27 cellular contexts compared by ENCODE assay signal in genomic region chr5:150244209-150244608, GRCh38. TPM values are rescaled to one million over a fixed set of nuclear protein-coding genes. Genes with fewer than 3 reads are reported as not detected.
"Had no signal": no experiment of that assay in that cellular context is flagged by ENCODE, and none has a peak within 500 bp of the region (broad histone marks: within the 10 kb centered on the region; RNA-seq: fewer than 3 reads in every experiment).

No MANE protein-coding gene starts in this region.

- H3K27ac ChIP-seq: lower lobe of right lung, pancreas, transverse colon, VCaP had no signal

- H3K4me3 ChIP-seq: lower lobe of right lung, pancreas, transverse colon had no signal

- H3K9me3 Mint-ChIP-seq: activated CD4-positive, alpha-beta T cell treated with anti-CD3 and anti-CD28 coated beads, Interleukin-2, amount 10 ng/mL, durations not matched to agents 7 days and 5 days; activated CD8-positive, alpha-beta T cell treated with anti-CD3 and anti-CD28 coated beads for 36 hours; activated naive CD4-positive, alpha-beta T cell treated with anti-CD3 and anti-CD28 coated beads, Interleukin-2, amount 10 ng/mL, durations not matched to agents 7 days and 5 days; brain; mesothelial cell of epicardium; stimulated activated naive B cell treated with anti-CD40 and anti-IgM and Interleukin-4, amounts not matched to agents 10 μg/mL and 1 μg/mL and 100 μg/mL, for 72 hours had no signal

- H3K4me3 Mint-ChIP-seq: activated CD4-positive, alpha-beta T cell treated with anti-CD3 and anti-CD28 coated beads, Interleukin-2, amount 10 ng/mL, durations not matched to agents 7 days and 5 days; activated CD8-positive, alpha-beta memory T cell treated with anti-CD3 and anti-CD28 coated beads, Interleukin-2, amount 10 ng/mL, durations not matched to agents 7 days and 5 days; activated CD8-positive, alpha-beta T cell treated with anti-CD3 and anti-CD28 coated beads for 36 hours; activated naive CD4-positive, alpha-beta T cell treated with anti-CD3 and anti-CD28 coated beads, Interleukin-2, amount 10 ng/mL, durations not matched to agents 7 days and 5 days; mesothelial cell of epicardium; naive thymus-derived CD8-positive, alpha-beta T cell; stimulated activated naive B cell treated with anti-CD40 and anti-IgM and Interleukin-4, amounts not matched to agents 10 μg/mL and 1 μg/mL and 100 μg/mL, for 72 hours had no signal

- H3K36me3 Mint-ChIP-seq: activated CD8-positive, alpha-beta memory T cell treated with anti-CD3 and anti-CD28 coated beads, Interleukin-2, amount 10 ng/mL, durations not matched to agents 7 days and 5 days; activated naive CD4-positive, alpha-beta T cell treated with anti-CD3 and anti-CD28 coated beads, Interleukin-2, amount 10 ng/mL, durations not matched to agents 7 days and 5 days; mesothelial cell of epicardium; naive thymus-derived CD8-positive, alpha-beta T cell; stimulated activated naive B cell treated with anti-CD40 and anti-IgM and Interleukin-4, amounts not matched to agents 10 μg/mL and 1 μg/mL and 100 μg/mL, for 72 hours had no signal

- ATAC-seq: activated CD4-positive, CD25-positive, alpha-beta regulatory T cell treated with anti-CD3 and anti-CD28 coated beads, Interleukin-2, amount 50 U/mL, for 24 hours; activated CD8-positive, alpha-beta memory T cell treated with anti-CD3 and anti-CD28 coated beads, Interleukin-2, amount 10 ng/mL, durations not matched to agents 7 days and 5 days; activated CD8-positive, alpha-beta T cell treated with anti-CD3 and anti-CD28 coated beads for 36 hours; esophagus mucosa; left colon; lower lobe of right lung; naive thymus-derived CD8-positive, alpha-beta T cell; pancreas; stimulated activated naive B cell treated with anti-CD40 and anti-IgM and Interleukin-4, amounts not matched to agents 10 μg/mL and 1 μg/mL and 100 μg/mL, for 72 hours had no signal

- H3K4me1 ChIP-seq: pancreas had no signal

- H3K27me3 ChIP-seq: heart left ventricle, pancreas, sigmoid colon, transverse colon had no signal

- H3K27me3 Mint-ChIP-seq: activated CD4-positive, alpha-beta T cell treated with anti-CD3 and anti-CD28 coated beads, Interleukin-2, amount 10 ng/mL, durations not matched to agents 7 days and 5 days; activated CD8-positive, alpha-beta T cell treated with anti-CD3 and anti-CD28 coated beads for 36 hours had no signal

- DNase-seq: activated CD4-positive, alpha-beta T cell treated with anti-CD3 and anti-CD28 coated beads, Interleukin-2, amount 10 ng/mL, durations not matched to agents 7 days and 5 days; activated CD8-positive, alpha-beta memory T cell treated with anti-CD3 and anti-CD28 coated beads, Interleukin-2, amount 10 ng/mL, durations not matched to agents 7 days and 5 days; activated CD8-positive, alpha-beta T cell treated with anti-CD3 and anti-CD28 coated beads for 36 hours; activated effector memory CD4-positive, alpha-beta T cell treated with anti-CD3 and anti-CD28 coated beads, Interleukin-2, amount 50 U/mL, for 16 hours; activated naive CD4-positive, alpha-beta T cell treated with anti-CD3 and anti-CD28 coated beads, Interleukin-2, amount 10 ng/mL, durations not matched to agents 7 days and 5 days; activated T-cell treated with anti-CD3 and anti-CD28 coated beads for 4 hours; aorta; central memory CD4-positive, alpha-beta T cell; effector memory CD4-positive, alpha-beta T cell; heart left ventricle; islet precursor cell; left colon; lower lobe of right lung; naive thymus-derived CD8-positive, alpha-beta T cell; sigmoid colon; stimulated activated CD4-positive, alpha-beta T cell treated with anti-CD3 and anti-CD28 coated beads, Interleukin-2, amount 100 ng/mL, for 48 hours; stimulated activated CD8-positive, alpha-beta memory T cell treated with anti-CD3 and anti-CD28 coated beads, Interleukin-4, amount 100 ng/mL, for 48 hours; stimulated activated naive B cell treated with anti-CD40 and anti-IgM and Interleukin-4, amounts not matched to agents 10 μg/mL and 1 μg/mL and 100 μg/mL, for 72 hours; transverse colon had no signal

- H3K27ac Mint-ChIP-seq: activated CD4-positive, alpha-beta T cell treated with anti-CD3 and anti-CD28 coated beads, Interleukin-2, amount 10 ng/mL, durations not matched to agents 7 days and 5 days; activated CD8-positive, alpha-beta memory T cell treated with anti-CD3 and anti-CD28 coated beads, Interleukin-2, amount 10 ng/mL, durations not matched to agents 7 days and 5 days; activated CD8-positive, alpha-beta T cell treated with anti-CD3 and anti-CD28 coated beads for 36 hours; activated naive CD4-positive, alpha-beta T cell treated with anti-CD3 and anti-CD28 coated beads, Interleukin-2, amount 10 ng/mL, durations not matched to agents 7 days and 5 days; mesothelial cell of epicardium; naive thymus-derived CD8-positive, alpha-beta T cell; stimulated activated naive B cell treated with anti-CD40 and anti-IgM and Interleukin-4, amounts not matched to agents 10 μg/mL and 1 μg/mL and 100 μg/mL, for 72 hours had no signal

- H3K36me3 ChIP-seq: heart left ventricle, lower lobe of right lung, pancreas, sigmoid colon, transverse colon had no signal

- H3K4me1 Mint-ChIP-seq: activated CD4-positive, alpha-beta T cell treated with anti-CD3 and anti-CD28 coated beads, Interleukin-2, amount 10 ng/mL, durations not matched to agents 7 days and 5 days; activated CD8-positive, alpha-beta memory T cell treated with anti-CD3 and anti-CD28 coated beads, Interleukin-2, amount 10 ng/mL, durations not matched to agents 7 days and 5 days; activated naive CD4-positive, alpha-beta T cell treated with anti-CD3 and anti-CD28 coated beads, Interleukin-2, amount 10 ng/mL, durations not matched to agents 7 days and 5 days; naive thymus-derived CD8-positive, alpha-beta T cell; stimulated activated naive B cell treated with anti-CD40 and anti-IgM and Interleukin-4, amounts not matched to agents 10 μg/mL and 1 μg/mL and 100 μg/mL, for 72 hours had no signal

- H3K9me3 ChIP-seq: heart left ventricle, lower lobe of right lung, pancreas, sigmoid colon, transverse colon had no signal

RNA-seq across cellular contexts. Expression of gene CAMK2A, which starts 45.4 kb away (rescaled TPM):
- total RNA-seq: activated CD4-positive, alpha-beta T cell treated with anti-CD3 and anti-CD28 coated beads, Interleukin-2, amount 10 ng/mL, durations not matched to agents 7 days and 5 days; activated CD8-positive, alpha-beta memory T cell treated with anti-CD3 and anti-CD28 coated beads, Interleukin-2, amount 10 ng/mL, durations not matched to agents 7 days and 5 days; activated CD8-positive, alpha-beta T cell treated with anti-CD3 and anti-CD28 coated beads for 36 hours; dermis microvascular lymphatic vessel endothelial cell; naive thymus-derived CD8-positive, alpha-beta T cell; T-helper 2 cell treated with Interferon-gamma antibody and Interleukin-4, amounts not matched to agents 100 ng/mL and 5 ng/mL, for 36 hours had no signal

RNA-seq across cellular contexts. Expression of gene SLC6A7, which starts 54.3 kb away (rescaled TPM):
- total RNA-seq: activated CD4-positive, alpha-beta T cell treated with anti-CD3 and anti-CD28 coated beads, Interleukin-2, amount 10 ng/mL, durations not matched to agents 7 days and 5 days; activated CD8-positive, alpha-beta memory T cell treated with anti-CD3 and anti-CD28 coated beads, Interleukin-2, amount 10 ng/mL, durations not matched to agents 7 days and 5 days; activated CD8-positive, alpha-beta T cell treated with anti-CD3 and anti-CD28 coated beads for 36 hours; aorta; dermis microvascular lymphatic vessel endothelial cell; esophagus mucosa; heart left ventricle; lower lobe of right lung; mesothelial cell of epicardium; naive thymus-derived CD8-positive, alpha-beta T cell; pancreas; sigmoid colon; T-helper 2 cell treated with Interferon-gamma antibody and Interleukin-4, amounts not matched to agents 100 ng/mL and 5 ng/mL, for 36 hours had no signal

RNA-seq across cellular contexts. Expression of gene ARSI, which starts 58.5 kb away (rescaled TPM):
- total RNA-seq: activated CD4-positive, alpha-beta T cell treated with anti-CD3 and anti-CD28 coated beads, Interleukin-2, amount 10 ng/mL, durations not matched to agents 7 days and 5 days; activated CD8-positive, alpha-beta memory T cell treated with anti-CD3 and anti-CD28 coated beads, Interleukin-2, amount 10 ng/mL, durations not matched to agents 7 days and 5 days; activated CD8-positive, alpha-beta T cell treated with anti-CD3 and anti-CD28 coated beads for 36 hours; naive thymus-derived CD8-positive, alpha-beta T cell; T-helper 2 cell treated with Interferon-gamma antibody and Interleukin-4, amounts not matched to agents 100 ng/mL and 5 ng/mL, for 36 hours had no signal
